In the genomic region with DNA sequence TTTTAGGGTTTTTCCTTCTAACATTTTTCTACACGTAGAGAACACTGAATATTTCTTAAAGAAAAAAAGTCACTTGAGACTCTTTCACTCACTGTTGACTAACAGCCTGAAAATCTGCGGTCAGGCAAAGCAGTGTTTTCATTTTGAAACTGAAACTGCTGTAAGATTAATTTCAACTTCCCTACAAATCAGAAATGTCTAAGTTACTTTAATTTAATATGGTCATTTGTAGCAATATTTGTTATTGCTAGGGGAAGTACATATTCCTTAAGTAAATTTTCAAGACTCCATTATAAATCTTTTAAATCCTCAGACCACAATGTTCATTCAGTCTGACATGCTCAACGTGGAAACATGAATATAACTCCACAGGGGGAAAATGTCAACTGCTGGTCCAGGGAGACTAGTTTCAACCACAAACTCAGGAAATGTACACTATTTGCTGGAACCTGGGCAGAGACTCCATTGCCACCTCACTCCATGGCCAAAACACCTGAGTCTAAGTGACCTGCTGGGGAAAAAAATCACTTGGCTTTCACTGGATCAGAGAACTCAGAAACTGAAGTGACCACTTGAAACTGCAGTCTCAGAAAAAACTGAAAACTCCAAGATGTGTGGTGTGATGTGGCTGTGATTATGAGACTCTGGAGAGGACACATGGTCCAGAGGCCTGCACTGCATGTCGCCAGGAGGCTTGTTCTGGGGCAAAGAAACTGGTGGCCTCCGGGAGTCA, we compare ENCODE assay signal across 8 cellular contexts.
DNase-seq lines count a peak whose midpoint lies in the region; ATAC-seq and TF ChIP-seq lines count a peak whose summit lies in the region.

No MANE protein-coding gene starts in this region.

- ATAC-seq in GM18867 (IDR thresholded peaks at IDR 0.05; ENCODE audit: unreplicated experiment): peak; percentile 91
- peak; percentile 84 for ATAC-seq in HG03095 (IDR thresholded peaks at IDR 0.05; ENCODE audit: unreplicated experiment)
- ATAC-seq in stimulated activated naive CD8-positive, alpha-beta T cell treated with anti-CD3 and anti-CD28 coated beads, Interleukin-15, Interleukin-2, amounts not matched to agents 100 U/mL and 50 U/mL, for 24 hours: peak; percentile 73

- in situ Hi-C loops in SK-MEL-5 (cut with HindIII; ENCODE audit: low pct_unique_long_range_greater_than_20kb, low sequenced_read_pairs): no loop called here

- peak; percentile 20 for DNase-seq in AG09309 (ENCODE audit: low read depth)
- DNase-seq in SK-MEL-5 (ENCODE audit: low read depth, low spot score): peak; percentile 43
- DNase-seq in fibroblast of peridontal ligament (ENCODE audit: extremely low read depth): peak; percentile 85
- peak; percentile 24 for DNase-seq in stimulated activated naive CD8-positive, alpha-beta T cell treated with anti-CD3 and anti-CD28 coated beads, Interleukin-15, Interleukin-2, amounts not matched to agents 100 U/mL and 50 U/mL, for 24 hours
- no peak for DNase-seq in amygdala (lab: John Stamatoyannopoulos, UW)
- DNase-seq in NCI-H446 (lab: John Stamatoyannopoulos, UW): no peak

- H3K4me3 ChIP-seq in AG09309 (ENCODE audit: control insufficient read depth, low read depth, low read length): peak overlapping the region; percentile 28

- TF ChIP-seq CTCF in AG09309 (IDR thresholded peaks at IDR 0.05; ENCODE audit: control insufficient read depth, insufficient read depth, low read depth, low read length, missing control alignments): no peak

Comparison
In these comparisons a context has a peak if more than half of its experiments do, and no peak if none do; other contexts are left out.
1. DNase-seq: peak in AG09309 (single experiment), SK-MEL-5 (single experiment), fibroblast of peridontal ligament (single experiment) and stimulated activated naive CD8-positive, alpha-beta T cell treated with anti-CD3 and anti-CD28 coated beads, Interleukin-15, Interleukin-2, amounts not matched to agents 100 U/mL and 50 U/mL, for 24 hours (single experiment); none in amygdala (0 of 56) and NCI-H446 (0 of 2).
2. Peak in every context shown above with its lines, with median percentiles within 50 percentile points of each other: ATAC-seq.